Comparison of ENCODE assay signal across 9 cellular contexts in genomic region chr1:53172751-53173498, GRCh38. TPM values are rescaled to one million over a fixed set of nuclear protein-coding genes. Genes with fewer than 3 reads are reported as not detected.
DNase-seq lines count a peak whose midpoint lies in the region; ATAC-seq, FAIRE-seq and TF ChIP-seq lines count a peak whose summit lies in the region.
"Had no signal": no experiment of that assay in that cellular context is flagged by ENCODE, and none has a peak within 500 bp of the region (broad histone marks: within the 10 kb centered on the region; RNA-seq: fewer than 3 reads in every experiment).

No MANE protein-coding gene starts in this region.

- H3K4me1 ChIP-seq in A549, result peaks cover 37% of the 10 kb centered on the region
- no peaks in the 10 kb centered on the region for H3K4me1 ChIP-seq in CD4-positive, alpha-beta memory T cell (ENCODE audit: insufficient read depth, low read length)

- peak overlapping the region; percentile 67 to 76 for H3K27ac ChIP-seq in A549
- no peak overlapping the region for H3K27ac ChIP-seq in CD4-positive, alpha-beta memory T cell (ENCODE audit: low read depth, low read length)

- no peaks in the 10 kb centered on the region for H3K36me3 Mint-ChIP-seq in CD4-positive, alpha-beta memory T cell

- peak; percentile 71 for TF ChIP-seq RAD21 in A549 (conservative IDR thresholded peaks at IDR 0.05 in 1 of 2, IDR thresholded peaks at IDR 0.05 in 1 of 2)

- peaks cover 3% of the 10 kb centered on the region for H3K27me3 ChIP-seq in CD4-positive, alpha-beta memory T cell (ENCODE audit: insufficient read depth, low read length)

- H3K27ac Mint-ChIP-seq in CD4-positive, alpha-beta memory T cell, result peak overlapping the region in 2 of 7 donors; percentile 15 to 64

- no peaks in the 10 kb centered on the region for H3K9me3 Mint-ChIP-seq in CD4-positive, alpha-beta memory T cell

- no peak overlapping the region for H3K4me3 ChIP-seq in A549
- H3K4me3 ChIP-seq in CD4-positive, alpha-beta memory T cell (ENCODE audit: low read length in 2 of 2), result no peak overlapping the region

- no peaks in the 10 kb centered on the region for H3K36me3 ChIP-seq in CD4-positive, alpha-beta memory T cell (ENCODE audit: insufficient read depth, low read length)

- peak; percentile 65 to 83 for ATAC-seq in A549
- peak; percentile 64 for ATAC-seq in GM18909 (IDR thresholded peaks at IDR 0.05; ENCODE audit: poor library complexity, unreplicated experiment)
- ATAC-seq in HG02678 (IDR thresholded peaks at IDR 0.05; ENCODE audit: unreplicated experiment), result no peak

- POLR2A ChIA-PET in A549 (lab: Yijun Ruan, JAX), result no interaction called here
- POLR2A ChIA-PET in CD4-positive, alpha-beta memory T cell (lab: Charles Lee; ENCODE audit: partially characterized antibody), result no interaction called here

- intact Hi-C loops in CD4-positive, alpha-beta memory T cell (cut with micrococcal nuclease), result no loop called here

- DNase-seq in A549 (ENCODE audit: low read depth in 1 of 2, low spot score in 1 of 2) (peak; percentile 59 to 86), NCI-H774 (lab: John Stamatoyannopoulos, UW) (peak; percentile 71), fibroblast of gingiva (ENCODE audit: low read depth) (peak; percentile 48), urothelium cell line (ENCODE audit: low spot score) (peak; percentile 33), kidney glomerular epithelial cell (lab: John Stamatoyannopoulos, UW) (no peak)
- no peak for DNase-seq in CD4-positive, alpha-beta memory T cell

- TF ChIP-seq EP300 in A549 (IDR thresholded peaks at IDR 0.05), result no peak

- H3K4me3 Mint-ChIP-seq in CD4-positive, alpha-beta memory T cell, result peak overlapping the region in 1 of 8 donors; percentile 4

- TF ChIP-seq CTCF in A549 (IDR thresholded peaks at IDR 0.05), result peak; percentile 45

- H3K4me1 Mint-ChIP-seq in CD4-positive, alpha-beta memory T cell, result peaks cover 0 to 5% (median 4%) of the 10 kb centered on the region in 4 donors

- CTCF ChIA-PET in A549 (lab: Yijun Ruan, JAX), result interaction anchor here (0.7 to 2.3 kb wide), 13 partner anchors 10 to 268 kb away, joined by 3 to 8 read pairs (median 3); partner anchors contain the start of gene ECHDC2
- CTCF ChIA-PET in CD4-positive, alpha-beta memory T cell (lab: Charles Lee; ENCODE audit: partially characterized antibody), result interaction anchor here (2.0 kb wide), 1 partner anchor 11 kb away, joined by 8 read pairs; no protein-coding TSS in a partner anchor

- H3K27me3 Mint-ChIP-seq in CD4-positive, alpha-beta memory T cell, result peaks cover 6 to 15% of the 10 kb centered on the region in 2 donors

- FAIRE-seq in A549 (lab: Jason Lieb, UNC), result no peak
- FAIRE-seq in urothelium cell line (lab: Jason Lieb, UNC), result no peak

- 17% methylated on average over 7 of the region's 7 CpGs for WGBS in A549 (ENCODE audit: missing lambda C conversion rate)

- peak overlapping the region; percentile 77 for H3K4me2 ChIP-seq in A549

- TF ChIP-seq POLR2A in A549 (IDR thresholded peaks at IDR 0.05; ENCODE audit: low read length), result no peak

- H3K9me3 ChIP-seq in A549, result no peaks in the 10 kb centered on the region
- no peaks in the 10 kb centered on the region for H3K9me3 ChIP-seq in CD4-positive, alpha-beta memory T cell (ENCODE audit: control insufficient read depth in 1 of 2, low read length in 2 of 2)

TF ChIP-seq in A549, 52 proteins besides CTCF, POLR2A, EP300 and RAD21:
- TF ChIP-seq BHLHE40 (IDR thresholded peaks at IDR 0.05; ENCODE audit: low read depth, low read length) (no peak), SMC3 (IDR thresholded peaks at IDR 0.05) (peak; percentile 62), HOXB5 (CRISPR knock-in tag; IDR thresholded peaks at IDR 0.05) (no peak)

RNA-seq across cellular contexts. Expression of gene CPT2, which starts 23.7 kb away (rescaled TPM):
- 8.4 and 10.0 TPM in 2 replicates for polyA plus RNA-seq in A549 (2011; rRNA removed)
- polyA plus RNA-seq in A549 (2012; cell fraction: cytosol; rRNA removed), result 6.3 and 7.7 TPM in 2 replicates
- polyA plus RNA-seq in A549 (2012; cell fraction: nucleus; rRNA removed), result 6.0 and 6.4 TPM in 2 replicates
- 5.5 to 5.9 TPM (median 5.6 TPM) in 3 replicates for polyA plus RNA-seq in A549 (2017; fragmentation: RNase III; extraction: RNeasy Plus Mini Kit Qiagen cat#74134 plus additional on column Dnase treatment)
- polyA minus RNA-seq in A549 (2011; rRNA and poly(A)+ RNA removed), result 8.7 and 9.1 TPM in 2 replicates
- 10 to 100 TPM; 17.8 to 18.9 TPM for total RNA-seq in CD4-positive, alpha-beta memory T cell
- 10 to 100 TPM; 15.8 to 20.0 TPM for polyA plus RNA-seq in CD4-positive, alpha-beta memory T cell

RNA-seq across cellular contexts. Expression of gene SLC1A7, which starts 30.5 kb away (rescaled TPM):
- polyA plus RNA-seq in A549 (2011; rRNA removed) (0.12 TPM in 2 replicates), A549 (2017; fragmentation: RNase III; extraction: RNeasy Plus Mini Kit Qiagen cat#74134 plus additional on column Dnase treatment) (0.03 to 0.07 TPM (median 0.04 TPM) in 3 replicates)
- polyA plus RNA-seq in A549 (2012; cell fraction: cytosol; rRNA removed), result 0.08 and 0.09 TPM in 2 replicates
- polyA plus RNA-seq in A549 (2012; cell fraction: nucleus; rRNA removed), result 0.24 and 0.25 TPM in 2 replicates
- polyA minus RNA-seq in A549 (2011; rRNA and poly(A)+ RNA removed), result 0.12 TPM in 1 of 2 replicates, not detected in the other
- not detected for total RNA-seq in CD4-positive, alpha-beta memory T cell
- polyA plus RNA-seq in CD4-positive, alpha-beta memory T cell, result not detected
- total RNA-seq: activated CD8-positive, alpha-beta memory T cell treated with anti-CD3 and anti-CD28 coated beads for 36 hours had no signal

RNA-seq across cellular contexts. Expression of gene CZIB, which starts 47.5 kb away (rescaled TPM):
- polyA plus RNA-seq in A549 (2011; rRNA removed), result 60.1 and 66.2 TPM in 2 replicates
- polyA plus RNA-seq in A549 (2012; cell fraction: cytosol; rRNA removed), result 37.7 and 39.2 TPM in 2 replicates
- 25.2 and 28.7 TPM in 2 replicates for polyA plus RNA-seq in A549 (2012; cell fraction: nucleus; rRNA removed)
- 33.1 to 33.4 TPM (median 33.2 TPM) in 3 replicates for polyA plus RNA-seq in A549 (2017; fragmentation: RNase III; extraction: RNeasy Plus Mini Kit Qiagen cat#74134 plus additional on column Dnase treatment)
- polyA minus RNA-seq in A549 (2011; rRNA and poly(A)+ RNA removed), result 21.9 and 25.0 TPM in 2 replicates
- 10 to 100 TPM; 82.4 to 82.5 TPM for total RNA-seq in CD4-positive, alpha-beta memory T cell
- 100 to 1,000 TPM in 1 of 2 donors, 10 to 100 TPM in 1; 62.0 to 101 TPM for polyA plus RNA-seq in CD4-positive, alpha-beta memory T cell

Comparison
In these comparisons a context has a peak if more than half of its experiments do, and no peak if none do; other contexts are left out.
1. DNase-seq: peak in A549 (2 of 2), NCI-H774 (single experiment), fibroblast of gingiva (single experiment) and urothelium cell line (single experiment); none in kidney glomerular epithelial cell (single experiment) and CD4-positive, alpha-beta memory T cell (0 of 5).